Comparison of ENCODE assay signal across 1 cellular context in the genomic region with DNA sequence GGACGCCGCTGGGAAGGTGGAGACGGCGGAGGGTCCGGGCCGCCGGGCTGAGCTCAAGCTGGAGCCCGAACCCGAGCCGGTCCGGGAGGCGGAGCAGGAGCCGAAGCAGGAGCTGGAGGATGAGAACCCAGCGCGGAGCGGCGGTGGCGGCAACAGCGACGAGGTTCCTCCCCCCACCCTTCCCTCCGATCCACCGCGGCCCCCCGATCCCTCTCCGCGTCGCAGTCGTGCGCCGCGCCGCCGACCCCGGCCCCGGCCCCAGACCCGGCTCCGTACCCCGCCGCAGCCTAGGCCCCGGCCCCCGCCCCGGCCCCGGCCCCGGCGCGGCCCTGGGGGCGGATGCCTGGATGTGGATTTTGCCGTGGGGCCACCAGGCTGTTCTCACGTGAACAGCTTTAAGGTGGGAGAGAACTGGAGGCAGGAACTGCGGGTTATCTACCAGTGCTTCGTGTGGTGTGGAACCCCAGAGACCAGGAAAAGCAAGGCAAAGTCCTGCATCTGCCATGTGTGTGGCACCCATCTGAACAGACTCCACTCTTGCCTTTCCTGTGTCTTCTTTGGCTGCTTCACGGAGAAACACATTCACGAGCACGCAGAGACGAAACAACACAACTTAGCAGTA.
TF ChIP-seq lines count a peak whose summit lies in the region.

No MANE protein-coding gene starts in this region.

TF ChIP-seq in liver, 16 proteins besides CTCF, POLR2A, EP300 and RAD21 (continued from another document):
- TF ChIP-seq ZBTB33 (IDR thresholded peaks at IDR 0.05): no peak
